In the genomic region with DNA sequence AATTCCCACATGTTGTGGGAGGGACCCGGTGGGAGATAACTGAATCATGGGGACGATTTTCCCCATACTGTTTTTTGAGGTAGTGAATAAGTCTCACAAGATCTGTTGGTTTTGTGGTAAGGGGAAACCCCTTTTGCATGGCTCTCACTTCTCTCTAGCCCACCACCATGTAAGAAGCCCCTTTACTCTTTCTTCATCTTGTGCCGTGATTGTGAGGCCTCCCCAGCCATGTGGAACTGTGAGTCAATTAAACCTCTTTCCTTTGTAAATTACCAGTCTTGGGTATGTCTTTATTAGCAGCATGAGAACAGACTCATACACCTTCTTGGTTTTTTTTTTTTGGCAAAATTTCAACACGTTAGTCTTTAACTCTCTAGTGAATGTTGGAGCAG, we compare ENCODE assay signal across 1 cellular context.
TF ChIP-seq lines count a peak whose summit lies in the region.

No MANE protein-coding gene starts in this region.

TF ChIP-seq in GM12878, 131 proteins besides CTCF, POLR2A, EP300 and RAD21 (continues in another document):
- TF ChIP-seq, protein P1, sequence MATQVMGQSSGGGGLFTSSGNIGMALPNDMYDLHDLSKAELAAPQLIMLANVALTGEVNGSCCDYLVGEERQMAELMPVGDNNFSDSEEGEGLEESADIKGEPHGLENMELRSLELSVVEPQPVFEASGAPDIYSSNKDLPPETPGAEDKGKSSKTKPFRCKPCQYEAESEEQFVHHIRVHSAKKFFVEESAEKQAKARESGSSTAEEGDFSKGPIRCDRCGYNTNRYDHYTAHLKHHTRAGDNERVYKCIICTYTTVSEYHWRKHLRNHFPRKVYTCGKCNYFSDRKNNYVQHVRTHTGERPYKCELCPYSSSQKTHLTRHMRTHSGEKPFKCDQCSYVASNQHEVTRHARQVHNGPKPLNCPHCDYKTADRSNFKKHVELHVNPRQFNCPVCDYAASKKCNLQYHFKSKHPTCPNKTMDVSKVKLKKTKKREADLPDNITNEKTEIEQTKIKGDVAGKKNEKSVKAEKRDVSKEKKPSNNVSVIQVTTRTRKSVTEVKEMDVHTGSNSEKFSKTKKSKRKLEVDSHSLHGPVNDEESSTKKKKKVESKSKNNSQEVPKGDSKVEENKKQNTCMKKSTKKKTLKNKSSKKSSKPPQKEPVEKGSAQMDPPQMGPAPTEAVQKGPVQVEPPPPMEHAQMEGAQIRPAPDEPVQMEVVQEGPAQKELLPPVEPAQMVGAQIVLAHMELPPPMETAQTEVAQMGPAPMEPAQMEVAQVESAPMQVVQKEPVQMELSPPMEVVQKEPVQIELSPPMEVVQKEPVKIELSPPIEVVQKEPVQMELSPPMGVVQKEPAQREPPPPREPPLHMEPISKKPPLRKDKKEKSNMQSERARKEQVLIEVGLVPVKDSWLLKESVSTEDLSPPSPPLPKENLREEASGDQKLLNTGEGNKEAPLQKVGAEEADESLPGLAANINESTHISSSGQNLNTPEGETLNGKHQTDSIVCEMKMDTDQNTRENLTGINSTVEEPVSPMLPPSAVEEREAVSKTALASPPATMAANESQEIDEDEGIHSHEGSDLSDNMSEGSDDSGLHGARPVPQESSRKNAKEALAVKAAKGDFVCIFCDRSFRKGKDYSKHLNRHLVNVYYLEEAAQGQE (IDR thresholded peaks at IDR 0.05; ENCODE audit: low read depth, low read length) = no peak
- TF ChIP-seq TCF7 (IDR thresholded peaks at IDR 0.05; ENCODE audit: borderline replicate concordance) (no peak), TAF1 (IDR thresholded peaks at IDR 0.05; ENCODE audit: borderline replicate concordance, low read depth, low read length) (no peak), SIX5 (IDR thresholded peaks at IDR 0.05; ENCODE audit: low read depth, low read length, severe bottlenecking) (no peak), DPF2 (IDR thresholded peaks at IDR 0.05) (peak; percentile 37), RCOR1 (conservative IDR thresholded peaks at IDR 0.05; ENCODE audit: low read depth, low read length) (no peak), NBN (IDR thresholded peaks at IDR 0.05) (no peak; the same call in 1 of the 2 replicates), IRF4 (IDR thresholded peaks at IDR 0.05; ENCODE audit: low read depth, low read length) (0 out of 2 replicates have a peak, but pooled peaks have one; percentile 55), ETV6 (conservative IDR thresholded peaks at IDR 0.05 in 1 of 2, IDR thresholded peaks at IDR 0.05 in 1 of 2; ENCODE audit: borderline replicate concordance in 1 of 2, low read depth in 1 of 2) (no peak), RELA (IDR thresholded peaks at IDR 0.05; ENCODE audit: borderline replicate concordance, partially characterized antibody) (peak; percentile 68), SMAD1 (IDR thresholded peaks at IDR 0.05; ENCODE audit: low read depth, partially characterized antibody) (peak; percentile 66), RBBP5 (conservative IDR thresholded peaks at IDR 0.05) (no peak), SMARCA5 (IDR thresholded peaks at IDR 0.05) (no peak), CBX5 (IDR thresholded peaks at IDR 0.05; ENCODE audit: low read depth) (no peak), FOS (IDR thresholded peaks at IDR 0.05; ENCODE audit: borderline replicate concordance, extremely low read depth, insufficient read length) (no peak), YY1 (IDR thresholded peaks at IDR 0.05; ENCODE audit: low read depth, low read length) (0 out of 2 replicates have a peak, but pooled peaks have one; percentile 16), WRNIP1 (IDR thresholded peaks at IDR 0.05; ENCODE audit: borderline replicate concordance, low read depth, low read length) (no peak), ZNF207 (IDR thresholded peaks at IDR 0.05; ENCODE audit: borderline replicate concordance) (no peak), KDM1A (IDR thresholded peaks at IDR 0.05; ENCODE audit: borderline replicate concordance) (no peak), POU2F2 (IDR thresholded peaks at IDR 0.05; ENCODE audit: borderline replicate concordance, low read depth, low read length) (no peak), MYB (IDR thresholded peaks at IDR 0.05; ENCODE audit: borderline replicate concordance, low read depth, low read length) (no peak), ZZZ3 (IDR thresholded peaks at IDR 0.05; ENCODE audit: control insufficient read depth, insufficient read length, low read depth) (no peak), CHD4 (IDR thresholded peaks at IDR 0.05) (no peak), POLR2AphosphoS2 (IDR thresholded peaks at IDR 0.05; ENCODE audit: low read depth, low read length) (no peak), PAX8 (IDR thresholded peaks at IDR 0.05) (no peak), SUPT20H (IDR thresholded peaks at IDR 0.05; ENCODE audit: borderline replicate concordance, control insufficient read depth, low read depth, low read length) (no peak), CHD1 (IDR thresholded peaks at IDR 0.05; ENCODE audit: low read depth, low read length) (no peak), MTA3 (IDR thresholded peaks at IDR 0.05; ENCODE audit: borderline replicate concordance, low read length) (0 out of 2 replicates have a peak, but pooled peaks have one; percentile 47), SMAD5 (IDR thresholded peaks at IDR 0.05; ENCODE audit: low read depth) (no peak), ZNF274 (IDR thresholded peaks at IDR 0.05; ENCODE audit: insufficient read depth, insufficient read length) (no peak), EGR1 (IDR thresholded peaks at IDR 0.05; ENCODE audit: borderline replicate concordance in 1 of 2, low read depth in 2 of 2, low read length in 2 of 2) (no peak)
- TF ChIP-seq, protein P2, sequence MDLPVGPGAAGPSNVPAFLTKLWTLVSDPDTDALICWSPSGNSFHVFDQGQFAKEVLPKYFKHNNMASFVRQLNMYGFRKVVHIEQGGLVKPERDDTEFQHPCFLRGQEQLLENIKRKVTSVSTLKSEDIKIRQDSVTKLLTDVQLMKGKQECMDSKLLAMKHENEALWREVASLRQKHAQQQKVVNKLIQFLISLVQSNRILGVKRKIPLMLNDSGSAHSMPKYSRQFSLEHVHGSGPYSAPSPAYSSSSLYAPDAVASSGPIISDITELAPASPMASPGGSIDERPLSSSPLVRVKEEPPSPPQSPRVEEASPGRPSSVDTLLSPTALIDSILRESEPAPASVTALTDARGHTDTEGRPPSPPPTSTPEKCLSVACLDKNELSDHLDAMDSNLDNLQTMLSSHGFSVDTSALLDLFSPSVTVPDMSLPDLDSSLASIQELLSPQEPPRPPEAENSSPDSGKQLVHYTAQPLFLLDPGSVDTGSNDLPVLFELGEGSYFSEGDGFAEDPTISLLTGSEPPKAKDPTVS (IDR thresholded peaks at IDR 0.05; ENCODE audit: low read depth, low read length) = no peak
- TF ChIP-seq, protein P3, sequence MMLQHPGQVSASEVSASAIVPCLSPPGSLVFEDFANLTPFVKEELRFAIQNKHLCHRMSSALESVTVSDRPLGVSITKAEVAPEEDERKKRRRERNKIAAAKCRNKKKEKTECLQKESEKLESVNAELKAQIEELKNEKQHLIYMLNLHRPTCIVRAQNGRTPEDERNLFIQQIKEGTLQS (IDR thresholded peaks at IDR 0.05; ENCODE audit: borderline replicate concordance, extremely low read depth, low read depth, low read length) = no peak
- TF ChIP-seq, protein P4, sequence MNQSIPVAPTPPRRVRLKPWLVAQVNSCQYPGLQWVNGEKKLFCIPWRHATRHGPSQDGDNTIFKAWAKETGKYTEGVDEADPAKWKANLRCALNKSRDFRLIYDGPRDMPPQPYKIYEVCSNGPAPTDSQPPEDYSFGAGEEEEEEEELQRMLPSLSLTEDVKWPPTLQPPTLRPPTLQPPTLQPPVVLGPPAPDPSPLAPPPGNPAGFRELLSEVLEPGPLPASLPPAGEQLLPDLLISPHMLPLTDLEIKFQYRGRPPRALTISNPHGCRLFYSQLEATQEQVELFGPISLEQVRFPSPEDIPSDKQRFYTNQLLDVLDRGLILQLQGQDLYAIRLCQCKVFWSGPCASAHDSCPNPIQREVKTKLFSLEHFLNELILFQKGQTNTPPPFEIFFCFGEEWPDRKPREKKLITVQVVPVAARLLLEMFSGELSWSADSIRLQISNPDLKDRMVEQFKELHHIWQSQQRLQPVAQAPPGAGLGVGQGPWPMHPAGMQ (IDR thresholded peaks at IDR 0.05; ENCODE audit: borderline replicate concordance) = no peak
- TF ChIP-seq, protein P5, sequence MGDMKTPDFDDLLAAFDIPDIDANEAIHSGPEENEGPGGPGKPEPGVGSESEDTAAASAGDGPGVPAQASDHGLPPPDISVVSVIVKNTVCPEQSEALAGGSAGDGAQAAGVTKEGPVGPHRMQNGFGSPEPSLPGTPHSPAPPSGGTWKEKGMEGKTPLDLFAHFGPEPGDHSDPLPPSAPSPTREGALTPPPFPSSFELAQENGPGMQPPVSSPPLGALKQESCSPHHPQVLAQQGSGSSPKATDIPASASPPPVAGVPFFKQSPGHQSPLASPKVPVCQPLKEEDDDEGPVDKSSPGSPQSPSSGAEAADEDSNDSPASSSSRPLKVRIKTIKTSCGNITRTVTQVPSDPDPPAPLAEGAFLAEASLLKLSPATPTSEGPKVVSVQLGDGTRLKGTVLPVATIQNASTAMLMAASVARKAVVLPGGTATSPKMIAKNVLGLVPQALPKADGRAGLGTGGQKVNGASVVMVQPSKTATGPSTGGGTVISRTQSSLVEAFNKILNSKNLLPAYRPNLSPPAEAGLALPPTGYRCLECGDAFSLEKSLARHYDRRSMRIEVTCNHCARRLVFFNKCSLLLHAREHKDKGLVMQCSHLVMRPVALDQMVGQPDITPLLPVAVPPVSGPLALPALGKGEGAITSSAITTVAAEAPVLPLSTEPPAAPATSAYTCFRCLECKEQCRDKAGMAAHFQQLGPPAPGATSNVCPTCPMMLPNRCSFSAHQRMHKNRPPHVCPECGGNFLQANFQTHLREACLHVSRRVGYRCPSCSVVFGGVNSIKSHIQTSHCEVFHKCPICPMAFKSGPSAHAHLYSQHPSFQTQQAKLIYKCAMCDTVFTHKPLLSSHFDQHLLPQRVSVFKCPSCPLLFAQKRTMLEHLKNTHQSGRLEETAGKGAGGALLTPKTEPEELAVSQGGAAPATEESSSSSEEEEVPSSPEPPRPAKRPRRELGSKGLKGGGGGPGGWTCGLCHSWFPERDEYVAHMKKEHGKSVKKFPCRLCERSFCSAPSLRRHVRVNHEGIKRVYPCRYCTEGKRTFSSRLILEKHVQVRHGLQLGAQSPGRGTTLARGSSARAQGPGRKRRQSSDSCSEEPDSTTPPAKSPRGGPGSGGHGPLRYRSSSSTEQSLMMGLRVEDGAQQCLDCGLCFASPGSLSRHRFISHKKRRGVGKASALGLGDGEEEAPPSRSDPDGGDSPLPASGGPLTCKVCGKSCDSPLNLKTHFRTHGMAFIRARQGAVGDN (IDR thresholded peaks at IDR 0.05) = no peak
- TF ChIP-seq, protein P6, sequence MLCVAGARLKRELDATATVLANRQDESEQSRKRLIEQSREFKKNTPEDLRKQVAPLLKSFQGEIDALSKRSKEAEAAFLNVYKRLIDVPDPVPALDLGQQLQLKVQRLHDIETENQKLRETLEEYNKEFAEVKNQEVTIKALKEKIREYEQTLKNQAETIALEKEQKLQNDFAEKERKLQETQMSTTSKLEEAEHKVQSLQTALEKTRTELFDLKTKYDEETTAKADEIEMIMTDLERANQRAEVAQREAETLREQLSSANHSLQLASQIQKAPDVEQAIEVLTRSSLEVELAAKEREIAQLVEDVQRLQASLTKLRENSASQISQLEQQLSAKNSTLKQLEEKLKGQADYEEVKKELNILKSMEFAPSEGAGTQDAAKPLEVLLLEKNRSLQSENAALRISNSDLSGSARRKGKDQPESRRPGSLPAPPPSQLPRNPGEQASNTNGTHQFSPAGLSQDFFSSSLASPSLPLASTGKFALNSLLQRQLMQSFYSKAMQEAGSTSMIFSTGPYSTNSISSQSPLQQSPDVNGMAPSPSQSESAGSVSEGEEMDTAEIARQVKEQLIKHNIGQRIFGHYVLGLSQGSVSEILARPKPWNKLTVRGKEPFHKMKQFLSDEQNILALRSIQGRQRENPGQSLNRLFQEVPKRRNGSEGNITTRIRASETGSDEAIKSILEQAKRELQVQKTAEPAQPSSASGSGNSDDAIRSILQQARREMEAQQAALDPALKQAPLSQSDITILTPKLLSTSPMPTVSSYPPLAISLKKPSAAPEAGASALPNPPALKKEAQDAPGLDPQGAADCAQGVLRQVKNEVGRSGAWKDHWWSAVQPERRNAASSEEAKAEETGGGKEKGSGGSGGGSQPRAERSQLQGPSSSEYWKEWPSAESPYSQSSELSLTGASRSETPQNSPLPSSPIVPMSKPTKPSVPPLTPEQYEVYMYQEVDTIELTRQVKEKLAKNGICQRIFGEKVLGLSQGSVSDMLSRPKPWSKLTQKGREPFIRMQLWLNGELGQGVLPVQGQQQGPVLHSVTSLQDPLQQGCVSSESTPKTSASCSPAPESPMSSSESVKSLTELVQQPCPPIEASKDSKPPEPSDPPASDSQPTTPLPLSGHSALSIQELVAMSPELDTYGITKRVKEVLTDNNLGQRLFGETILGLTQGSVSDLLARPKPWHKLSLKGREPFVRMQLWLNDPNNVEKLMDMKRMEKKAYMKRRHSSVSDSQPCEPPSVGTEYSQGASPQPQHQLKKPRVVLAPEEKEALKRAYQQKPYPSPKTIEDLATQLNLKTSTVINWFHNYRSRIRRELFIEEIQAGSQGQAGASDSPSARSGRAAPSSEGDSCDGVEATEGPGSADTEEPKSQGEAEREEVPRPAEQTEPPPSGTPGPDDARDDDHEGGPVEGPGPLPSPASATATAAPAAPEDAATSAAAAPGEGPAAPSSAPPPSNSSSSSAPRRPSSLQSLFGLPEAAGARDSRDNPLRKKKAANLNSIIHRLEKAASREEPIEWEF (IDR thresholded peaks at IDR 0.05; ENCODE audit: insufficient replicate concordance, low read depth, low read length) = peak; percentile 32
- TF ChIP-seq, protein P7, sequence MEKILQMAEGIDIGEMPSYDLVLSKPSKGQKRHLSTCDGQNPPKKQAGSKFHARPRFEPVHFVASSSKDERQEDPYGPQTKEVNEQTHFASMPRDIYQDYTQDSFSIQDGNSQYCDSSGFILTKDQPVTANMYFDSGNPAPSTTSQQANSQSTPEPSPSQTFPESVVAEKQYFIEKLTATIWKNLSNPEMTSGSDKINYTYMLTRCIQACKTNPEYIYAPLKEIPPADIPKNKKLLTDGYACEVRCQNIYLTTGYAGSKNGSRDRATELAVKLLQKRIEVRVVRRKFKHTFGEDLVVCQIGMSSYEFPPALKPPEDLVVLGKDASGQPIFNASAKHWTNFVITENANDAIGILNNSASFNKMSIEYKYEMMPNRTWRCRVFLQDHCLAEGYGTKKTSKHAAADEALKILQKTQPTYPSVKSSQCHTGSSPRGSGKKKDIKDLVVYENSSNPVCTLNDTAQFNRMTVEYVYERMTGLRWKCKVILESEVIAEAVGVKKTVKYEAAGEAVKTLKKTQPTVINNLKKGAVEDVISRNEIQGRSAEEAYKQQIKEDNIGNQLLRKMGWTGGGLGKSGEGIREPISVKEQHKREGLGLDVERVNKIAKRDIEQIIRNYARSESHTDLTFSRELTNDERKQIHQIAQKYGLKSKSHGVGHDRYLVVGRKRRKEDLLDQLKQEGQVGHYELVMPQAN (conservative IDR thresholded peaks at IDR 0.05) = no peak
- TF ChIP-seq, protein P8, sequence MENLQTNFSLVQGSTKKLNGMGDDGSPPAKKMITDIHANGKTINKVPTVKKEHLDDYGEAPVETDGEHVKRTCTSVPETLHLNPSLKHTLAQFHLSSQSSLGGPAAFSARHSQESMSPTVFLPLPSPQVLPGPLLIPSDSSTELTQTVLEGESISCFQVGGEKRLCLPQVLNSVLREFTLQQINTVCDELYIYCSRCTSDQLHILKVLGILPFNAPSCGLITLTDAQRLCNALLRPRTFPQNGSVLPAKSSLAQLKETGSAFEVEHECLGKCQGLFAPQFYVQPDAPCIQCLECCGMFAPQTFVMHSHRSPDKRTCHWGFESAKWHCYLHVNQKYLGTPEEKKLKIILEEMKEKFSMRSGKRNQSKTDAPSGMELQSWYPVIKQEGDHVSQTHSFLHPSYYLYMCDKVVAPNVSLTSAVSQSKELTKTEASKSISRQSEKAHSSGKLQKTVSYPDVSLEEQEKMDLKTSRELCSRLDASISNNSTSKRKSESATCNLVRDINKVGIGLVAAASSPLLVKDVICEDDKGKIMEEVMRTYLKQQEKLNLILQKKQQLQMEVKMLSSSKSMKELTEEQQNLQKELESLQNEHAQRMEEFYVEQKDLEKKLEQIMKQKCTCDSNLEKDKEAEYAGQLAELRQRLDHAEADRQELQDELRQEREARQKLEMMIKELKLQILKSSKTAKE (IDR thresholded peaks at IDR 0.05; ENCODE audit: low read depth, poor library complexity, severe bottlenecking) = peak; percentile 86
